12 cellular contexts compared by ENCODE assay signal in the genomic region with DNA sequence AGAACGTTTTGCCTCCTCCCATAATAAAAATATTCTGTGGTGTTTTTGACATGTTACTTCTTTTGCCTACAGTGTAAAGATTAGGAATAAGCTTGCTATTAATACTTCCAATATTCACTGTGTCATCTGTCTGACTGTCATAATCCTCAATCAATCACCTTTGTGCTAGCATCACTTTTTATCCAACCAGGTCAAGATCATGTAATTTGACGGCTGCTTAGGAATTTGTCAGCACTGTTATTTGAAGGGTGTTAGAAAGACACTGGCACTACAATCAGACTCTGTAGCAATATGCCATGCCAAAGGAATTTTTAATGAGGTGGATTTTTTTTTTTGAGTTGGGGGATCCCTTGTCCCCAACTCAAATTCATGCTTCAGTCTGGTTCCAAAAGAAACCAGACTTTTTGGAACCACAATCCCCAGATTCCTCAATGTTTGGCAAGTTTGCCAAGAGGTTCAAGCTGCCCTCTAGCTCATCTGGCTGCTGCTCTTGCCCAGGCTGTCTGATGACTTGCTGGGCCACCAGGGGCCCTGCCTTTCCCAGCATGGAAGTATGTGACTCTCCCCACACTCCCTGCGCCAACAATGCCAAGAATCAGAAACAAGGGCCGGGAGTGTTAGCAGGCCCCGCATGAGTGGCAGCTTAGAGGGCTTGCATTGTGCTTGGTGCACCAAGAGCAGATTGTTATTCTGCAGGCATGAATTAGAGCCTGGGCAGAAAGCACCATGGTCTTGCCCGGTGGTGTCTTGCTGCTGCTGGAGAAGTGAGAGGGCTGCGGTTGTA. TPM values are rescaled to one million over a fixed set of nuclear protein-coding genes. Genes with fewer than 3 reads are reported as not detected.
A peak's percentile ranks its signal among the peaks of the same experiment; 100 is the strongest.
DNase-seq lines count a peak whose midpoint lies in the region; ATAC-seq and TF ChIP-seq lines count a peak whose summit lies in the region.
"Had no signal": no experiment of that assay in that cellular context is flagged by ENCODE, and none has a peak within 500 bp of the region (broad histone marks: within the 10 kb centered on the region; RNA-seq: fewer than 3 reads in every experiment).

No MANE protein-coding gene starts in this region.

- no peaks in the 10 kb centered on the region for H3K79me1 ChIP-seq in neuronal stem cell (ENCODE audit: low read depth, low read length)

- no peak overlapping the region for H3K14ac ChIP-seq in neuronal stem cell (ENCODE audit: low read length)

- H3K23ac ChIP-seq in neuronal stem cell (ENCODE audit: low read depth, low read length, poor library complexity), result no peak overlapping the region

- H2BK120ac ChIP-seq in neuronal stem cell (ENCODE audit: low read depth, low read length), result no peak overlapping the region

- no peak overlapping the region for H4K91ac ChIP-seq in neuronal stem cell (ENCODE audit: low read depth, low read length, poor library complexity)

- CTCF ChIA-PET in SK-N-SH (lab: Yijun Ruan, JAX), result interaction anchor here (0.8 kb wide), 1 partner anchor 146 kb away, joined by 3 read pairs; no protein-coding TSS in a partner anchor

- POLR2A ChIA-PET in SK-N-SH (lab: Yijun Ruan, JAX), result no interaction called here

- H3K27ac ChIP-seq in SK-N-SH (ENCODE audit: low read depth in 2 of 2, low read length in 1 of 2) (peak overlapping the region; percentile 71 to 73; a peak in 3 of 4 replicates), foreskin keratinocyte (peak overlapping the region; percentile 70), neuronal stem cell (replicated peaks; ENCODE audit: low read length) (no peak overlapping the region), WERI-Rb-1 (no peak overlapping the region)
- H3K27ac ChIP-seq: KMS-11 had no signal

- H3K18ac ChIP-seq in neuronal stem cell (ENCODE audit: low read length), result peak overlapping the region; percentile 42

- no peak overlapping the region for H3K4ac ChIP-seq in neuronal stem cell (ENCODE audit: low read length)

- H3K4me2 ChIP-seq in SK-N-SH (0 out of 2 replicates have a peak overlapping the region, but pooled peaks have one; percentile 13), neuronal stem cell (ENCODE audit: insufficient read depth, low read length, poor library complexity, severe bottlenecking) (no peak overlapping the region)
- H3K4me2 ChIP-seq: KMS-11 had no signal

- H3K9me2 ChIP-seq in SK-N-SH, result no peaks in the 10 kb centered on the region

- H3K9me3 ChIP-seq in SK-N-SH, result no peaks in the 10 kb centered on the region
- no peaks in the 10 kb centered on the region for H3K9me3 ChIP-seq in neuronal stem cell (replicated peaks in 1 of 2; ENCODE audit: control insufficient read depth in 2 of 2, insufficient read depth in 1 of 2, low read depth in 1 of 2, low read length in 2 of 2)
- no peaks in the 10 kb centered on the region for H3K9me3 ChIP-seq in WERI-Rb-1 (ENCODE audit: severe bottlenecking)
- H3K9me3 ChIP-seq: mucosa of descending colon had no signal

- no peaks in the 10 kb centered on the region for H3K36me3 ChIP-seq in SK-N-SH (replicated peaks in 1 of 2; ENCODE audit: control insufficient read depth in 1 of 2, insufficient read depth in 2 of 2, low read length in 1 of 2)
- no peaks in the 10 kb centered on the region for H3K36me3 ChIP-seq in neuronal stem cell (replicated peaks in 1 of 2; ENCODE audit: control insufficient read depth in 2 of 2, insufficient read depth in 2 of 2, low read length in 2 of 2)
- no peaks in the 10 kb centered on the region for H3K36me3 ChIP-seq in WERI-Rb-1

- no peak overlapping the region for H2AK5ac ChIP-seq in neuronal stem cell (ENCODE audit: low read depth, low read length)

- H2BK5ac ChIP-seq in neuronal stem cell (ENCODE audit: low read length), result no peak overlapping the region

- peak; percentile 20 for DNase-seq in ACHN
- no peak for DNase-seq in SK-N-SH
- no peak for DNase-seq in foreskin keratinocyte
- DNase-seq in neuronal stem cell (ENCODE audit: low spot score), result peak; percentile 30
- no peak for DNase-seq in dedifferentiated amniotic fluid mesenchymal stem cell (ENCODE audit: extremely low spot score)
- DNase-seq in GM10266 (ENCODE audit: extremely low spot score), result no peak
- DNase-seq in WERI-Rb-1, result no peak
- no peak for DNase-seq in GM19238 (ENCODE audit: insufficient read length, low spot score)
- DNase-seq: NCI-H510A treated with DMSO at 0.1 percent for 48 hours, T-helper 9 cell had no signal

- H2BK12ac ChIP-seq in neuronal stem cell (ENCODE audit: low read length), result no peak overlapping the region

- H4K20me1 ChIP-seq in SK-N-SH (ENCODE audit: insufficient read depth), result no peaks in the 10 kb centered on the region

- H3K4me1 ChIP-seq in SK-N-SH (ENCODE audit: control insufficient read depth in 1 of 2, insufficient read depth in 2 of 2, low read depth in 1 of 2, low read length in 1 of 2) (peaks cover 12 to 33% of the 10 kb centered on the region in 2 experiments), foreskin keratinocyte (peaks cover 72% of the 10 kb centered on the region), neuronal stem cell (ENCODE audit: control insufficient read depth in 2 of 2, insufficient read depth in 1 of 2, low read depth in 1 of 2, low read length in 2 of 2) (peaks cover 5 to 9% of the 10 kb centered on the region in 2 donors)

- ATAC-seq in foreskin keratinocyte, result no peak

- H3K9ac ChIP-seq in SK-N-SH (no peak overlapping the region), neuronal stem cell (ENCODE audit: low read depth, low read length, poor library complexity) (no peak overlapping the region)
- H3K9ac ChIP-seq: KMS-11 had no signal

- H3F3A ChIP-seq in SK-N-SH (replicated peaks; ENCODE audit: insufficient read depth), result peaks cover 12% of the 10 kb centered on the region

- H2AFZ ChIP-seq in SK-N-SH (ENCODE audit: low read depth) (no peak overlapping the region), neuronal stem cell (ENCODE audit: low read length) (peak overlapping the region; percentile 78)

- 78% methylated on average over 7 of the region's 7 CpGs for WGBS in SK-N-SH (ENCODE audit: low lambda C conversion rate)
- WGBS in neuronal stem cell (ENCODE audit: extremely low coverage in 2 of 2, insufficient read length in 2 of 2, insufficient replicate concordance in 1 of 2), 2 donors, result no CpG with 5 or more reads among the region's 7 CpGs

- H3K79me2 ChIP-seq in SK-N-SH (ENCODE audit: insufficient read depth), result no peaks in the 10 kb centered on the region

- TF ChIP-seq EP300 in SK-N-SH (IDR thresholded peaks at IDR 0.05; ENCODE audit: borderline replicate concordance in 1 of 2, low read depth in 1 of 2, low read length in 1 of 2), result no peak; a peak in 1 of 4 replicates

- in situ Hi-C loops in ACHN (cut with HindIII; ENCODE audit: low pct_ligation_motif_present, low pct_unique_long_range_greater_than_20kb, low sequenced_read_pairs), result no loop called here

- H3K4me3 ChIP-seq in SK-N-SH (ENCODE audit: low read depth in 2 of 2, low read length in 1 of 2) (no peak overlapping the region), neuronal stem cell (ENCODE audit: low read length in 2 of 2) (no peak overlapping the region), WERI-Rb-1 (ENCODE audit: low read depth, low read length) (no peak overlapping the region)
- H3K4me3 ChIP-seq: mucosa of descending colon had no signal

- no peak; the same call in 1 of the 2 replicates for TF ChIP-seq CTCF in SK-N-SH (IDR thresholded peaks at IDR 0.05)
- no peak for TF ChIP-seq CTCF in foreskin keratinocyte (conservative IDR thresholded peaks at IDR 0.05)
- no peak for TF ChIP-seq CTCF in GM10266 (IDR thresholded peaks at IDR 0.05; ENCODE audit: control insufficient read depth, insufficient read depth, low read depth, missing control alignments)
- no peak for TF ChIP-seq CTCF in WERI-Rb-1 (IDR thresholded peaks at IDR 0.05; ENCODE audit: low read depth, low read length)

- H4K8ac ChIP-seq in neuronal stem cell (ENCODE audit: low read depth, low read length), result no peak overlapping the region

- no peak overlapping the region for H2BK15ac ChIP-seq in neuronal stem cell (ENCODE audit: low read length)

- H3K27me3 ChIP-seq in SK-N-SH (ENCODE audit: insufficient read depth) (no peaks in the 10 kb centered on the region), foreskin keratinocyte (no peaks in the 10 kb centered on the region), neuronal stem cell (ENCODE audit: control insufficient read depth in 3 of 3, insufficient read depth in 3 of 3, low read depth in 1 of 3, low read length in 3 of 3) (no peaks in the 10 kb centered on the region), WERI-Rb-1 (ENCODE audit: insufficient read depth, low read depth, severe bottlenecking) (no peaks in the 10 kb centered on the region)

- TF ChIP-seq RAD21 in SK-N-SH (IDR thresholded peaks at IDR 0.05; ENCODE audit: low read length), result no peak

TF ChIP-seq in SK-N-SH, 30 proteins besides CTCF, POLR2A, EP300 and RAD21 (continues in another document):
- TF ChIP-seq GATA2 (CRISPR knock-in tag; IDR thresholded peaks at IDR 0.05), result no peak
- TF ChIP-seq, protein P1, sequence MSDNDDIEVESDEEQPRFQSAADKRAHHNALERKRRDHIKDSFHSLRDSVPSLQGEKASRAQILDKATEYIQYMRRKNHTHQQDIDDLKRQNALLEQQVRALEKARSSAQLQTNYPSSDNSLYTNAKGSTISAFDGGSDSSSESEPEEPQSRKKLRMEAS (IDR thresholded peaks at IDR 0.05; ENCODE audit: low read depth), result no peak
- TF ChIP-seq RCOR1 (IDR thresholded peaks at IDR 0.05; ENCODE audit: low read length), result no peak
- TF ChIP-seq, protein P2, sequence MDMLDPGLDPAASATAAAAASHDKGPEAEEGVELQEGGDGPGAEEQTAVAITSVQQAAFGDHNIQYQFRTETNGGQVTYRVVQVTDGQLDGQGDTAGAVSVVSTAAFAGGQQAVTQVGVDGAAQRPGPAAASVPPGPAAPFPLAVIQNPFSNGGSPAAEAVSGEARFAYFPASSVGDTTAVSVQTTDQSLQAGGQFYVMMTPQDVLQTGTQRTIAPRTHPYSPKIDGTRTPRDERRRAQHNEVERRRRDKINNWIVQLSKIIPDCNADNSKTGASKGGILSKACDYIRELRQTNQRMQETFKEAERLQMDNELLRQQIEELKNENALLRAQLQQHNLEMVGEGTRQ (IDR thresholded peaks at IDR 0.05; ENCODE audit: borderline replicate concordance, low read depth, low read length), result no peak
- no peak for TF ChIP-seq MEF2A (IDR thresholded peaks at IDR 0.05; ENCODE audit: borderline replicate concordance, low read depth)
- no peak for TF ChIP-seq FOXJ3 (CRISPR knock-in tag; IDR thresholded peaks at IDR 0.05)
- TF ChIP-seq TEAD4 (IDR thresholded peaks at IDR 0.05; ENCODE audit: borderline replicate concordance, insufficient read depth), result no peak
- TF ChIP-seq FOXM1 (IDR thresholded peaks at IDR 0.05; ENCODE audit: low read depth), result no peak
- no peak for TF ChIP-seq YY1 (IDR thresholded peaks at IDR 0.05; ENCODE audit: low read depth)
- TF ChIP-seq TCF12 (IDR thresholded peaks at IDR 0.05), result peak; percentile 53
- no peak for TF ChIP-seq MXI1 (IDR thresholded peaks at IDR 0.05; ENCODE audit: low read depth, low read length)
- no peak for TF ChIP-seq GABPA (IDR thresholded peaks at IDR 0.05; ENCODE audit: low read depth)

RNA-seq across cellular contexts. Expression of a gene that starts 58.6 kb away (rescaled TPM):
- polyA plus RNA-seq in SK-N-SH (2012; rRNA removed) (4.4 and 4.8 TPM in 2 replicates), foreskin keratinocyte (7.2 and 9.4 TPM in 2 replicates)
- polyA plus RNA-seq in SK-N-SH (2012; cell fraction: cytosol; rRNA removed), result 7.3 and 7.9 TPM in 2 replicates
- 4.3 and 13.1 TPM in 2 replicates for polyA plus RNA-seq in SK-N-SH (2012; cell fraction: nucleus; rRNA removed)
- total RNA-seq in foreskin keratinocyte, result 19.7 and 22.3 TPM in 2 replicates
- polyA plus RNA-seq in neuronal stem cell (2013, experiment 1 of 2), result 22.0 TPM
- 22.2 TPM for polyA plus RNA-seq in neuronal stem cell (2013, experiment 2 of 2)

Comparison
In these comparisons a context has a peak if more than half of its experiments do, and no peak if none do; other contexts are left out.
1. DNase-seq: peak in ACHN (single experiment) and neuronal stem cell (single experiment); none in SK-N-SH (single experiment), foreskin keratinocyte (0 of 2), dedifferentiated amniotic fluid mesenchymal stem cell (single experiment), GM10266 (single experiment), WERI-Rb-1 (single experiment) and GM19238 (single experiment).
2. H3K27ac ChIP-seq: peak in SK-N-SH (2 of 2) and foreskin keratinocyte (single experiment); none in neuronal stem cell (single experiment) and WERI-Rb-1 (single experiment).